Comparison of ENCODE assay signal across 9 cellular contexts in genomic region chr17:19338031-19338990, GRCh38. TPM values are rescaled to one million over a fixed set of nuclear protein-coding genes. Genes with fewer than 3 reads are reported as not detected.
DNase-seq lines count a peak whose midpoint lies in the region; ATAC-seq and TF ChIP-seq lines count a peak whose summit lies in the region.
"Had no signal": no experiment of that assay in that cellular context is flagged by ENCODE, and none has a peak within 500 bp of the region (broad histone marks: within the 10 kb centered on the region; RNA-seq: fewer than 3 reads in every experiment).

No MANE protein-coding gene starts in this region.

- DNase-seq in D341Med (ENCODE audit: low spot score) (peak; percentile 60), SHP77 (lab: John Stamatoyannopoulos, UW) (peak; percentile 45 to 73), cardiac muscle cell (ENCODE audit: low read depth in 1 of 2, low spot score in 1 of 2) (peak; percentile 49 to 61), hippocampal formation (lab: John Stamatoyannopoulos, UW) (no peak)
- DNase-seq in activated effector memory CD4-positive, alpha-beta T cell treated with anti-CD3 and anti-CD28 coated beads, Interleukin-2, amount 50 U/mL, for 16 hours, result peak; percentile 86
- DNase-seq in stimulated activated CD4-positive, alpha-beta T cell treated with anti-CD3 and anti-CD28 coated beads, Interleukin-12 subunit alpha, Interleukin-12 subunit beta, amount 100 ng/mL, for 24 hours (ENCODE audit: low read depth in 2 of 2), result peak; percentile 11 to 51

- peak overlapping the region; percentile 77 for H3K27ac ChIP-seq in cardiac muscle cell
- H3K27ac ChIP-seq: SK-N-MC had no signal

- TF ChIP-seq CTCF in cardiac muscle cell (IDR thresholded peaks at IDR 0.05; ENCODE audit: low read depth, low read length), result peak; percentile 58

- peak; percentile 56 for ATAC-seq in HG02571 (IDR thresholded peaks at IDR 0.05; ENCODE audit: unreplicated experiment)
- ATAC-seq in GM18519 (IDR thresholded peaks at IDR 0.05; ENCODE audit: low FRiP score, unreplicated experiment), result no peak

- no peaks in the 10 kb centered on the region for H3K9me3 ChIP-seq in cardiac muscle cell (ENCODE audit: low read depth)

- no peaks in the 10 kb centered on the region for H3K27me3 ChIP-seq in cardiac muscle cell

- no peaks in the 10 kb centered on the region for H3K36me3 ChIP-seq in cardiac muscle cell

- H3K4me1 ChIP-seq in cardiac muscle cell (ENCODE audit: low read depth), result peaks cover 20% of the 10 kb centered on the region

- H3K4me3 ChIP-seq in cardiac muscle cell, result no peak overlapping the region
- H3K4me3 ChIP-seq: SK-N-MC had no signal

RNA-seq across cellular contexts. Expression of gene B9D1, which starts 24.2 kb away (rescaled TPM):
- 54.0 and 54.5 TPM in 2 replicates for total RNA-seq in cardiac muscle cell
- polyA plus RNA-seq in cardiac muscle cell, result 58.7 and 65.7 TPM in 2 replicates

RNA-seq across cellular contexts. Expression of gene MAPK7, which starts 40.0 kb away (rescaled TPM):
- total RNA-seq in cardiac muscle cell, result 26.8 and 27.1 TPM in 2 replicates
- polyA plus RNA-seq in cardiac muscle cell, result 29.7 and 33.0 TPM in 2 replicates

RNA-seq across cellular contexts. Expression of gene MFAP4, which starts 48.7 kb away (rescaled TPM):
- 14.1 and 16.7 TPM in 2 replicates for total RNA-seq in cardiac muscle cell
- 22.6 and 23.4 TPM in 2 replicates for polyA plus RNA-seq in cardiac muscle cell

Comparison
In these comparisons a context has a peak if more than half of its experiments do, and no peak if none do; other contexts are left out.
1. DNase-seq: peak in D341Med (single experiment), SHP77 (2 of 2), activated effector memory CD4-positive, alpha-beta T cell treated with anti-CD3 and anti-CD28 coated beads, Interleukin-2, amount 50 U/mL, for 16 hours (single experiment), cardiac muscle cell (2 of 2) and stimulated activated CD4-positive, alpha-beta T cell treated with anti-CD3 and anti-CD28 coated beads, Interleukin-12 subunit alpha, Interleukin-12 subunit beta, amount 100 ng/mL, for 24 hours (2 of 2); none in hippocampal formation (0 of 2).